In genomic region chr21:33355355-33355754, GRCh38 we compare ENCODE assay signal across 17 cellular contexts. TPM values are rescaled to one million over a fixed set of nuclear protein-coding genes. Genes with fewer than 3 reads are reported as not detected.
DNase-seq lines count a peak whose midpoint lies in the region; ATAC-seq, FAIRE-seq and TF ChIP-seq lines count a peak whose summit lies in the region.
"Had no signal": no experiment of that assay in that cellular context is flagged by ENCODE, and none has a peak within 500 bp of the region (broad histone marks: within the 10 kb centered on the region; RNA-seq: fewer than 3 reads in every experiment).

No MANE protein-coding gene starts in this region.

- peaks cover 2% of the 10 kb centered on the region for H3K9me1 ChIP-seq in endothelial cell of umbilical vein (replicated peaks; ENCODE audit: control insufficient read depth, extremely low read depth, insufficient read depth, low read length)

- CTCF ChIA-PET in HepG2 (lab: Yijun Ruan, JAX; ENCODE audit: low intra/inter-chr PET ratio, low total read pairs) = no interaction called here
- CTCF ChIA-PET in endothelial cell of umbilical vein (lab: Charles Lee) = interaction anchor here (1.0 to 1.9 kb wide), 3 partner anchors 30 to 158 kb away, joined by 3 to 6 read pairs (median 6); partner anchors contain the start of gene IFNAR1

- no peaks in the 10 kb centered on the region for H3K27me3 ChIP-seq in right lobe of liver
- H3K27me3 ChIP-seq in HepG2 (ENCODE audit: control insufficient read depth in 1 of 2, insufficient read depth in 2 of 2, low read length in 2 of 2) = no peaks in the 10 kb centered on the region
- H3K27me3 ChIP-seq in endothelial cell of umbilical vein (ENCODE audit: control insufficient read depth in 2 of 2, insufficient read depth in 2 of 2, low read length in 2 of 2) = no peaks in the 10 kb centered on the region
- H3K27me3 ChIP-seq: hepatocyte, sigmoid colon, testis had no signal

- TF ChIP-seq POLR2A in right lobe of liver (IDR thresholded peaks at IDR 0.05) (no peak), HepG2 (IDR thresholded peaks at IDR 0.05; ENCODE audit: insufficient read depth in 1 of 2, low read depth in 2 of 2, low read length in 2 of 2) (no peak), endothelial cell of umbilical vein (IDR thresholded peaks at IDR 0.05; ENCODE audit: low read depth, low read length) (no peak)

- 47% methylated on average over 4 of the region's 6 CpGs for WGBS in right lobe of liver (ENCODE audit: insufficient coverage, low coverage, low lambda C conversion rate, missing lambda C conversion rate)
- 93% methylated on average over 6 of the region's 6 CpGs for WGBS in HepG2 (ENCODE audit: low lambda C conversion rate)

- TF ChIP-seq RAD21 in HepG2 (CRISPR knock-in tag; IDR thresholded peaks at IDR 0.05) = no peak

- FAIRE-seq in HepG2 (lab: Jason Lieb, UNC) (no peak), endothelial cell of umbilical vein (lab: Jason Lieb, UNC) (no peak)
- FAIRE-seq: kidney had no signal

- BruUV-seq in HepG2 (replicated peaks; lab: Mats Ljungman, UMichigan) (no TSS peak), endothelial cell of umbilical vein (replicated peaks; lab: Mats Ljungman, UMichigan) (TSS peak; percentile 28)

- dilution Hi-C loops in endothelial cell of umbilical vein (cut with MboI; ENCODE audit: extremely low pct_ligation_motif_present, low sequenced_read_pairs) = no loop called here

- H3K4me3 ChIP-seq in right lobe of liver (no peak overlapping the region), HepG2 (replicated peaks in 1 of 3; ENCODE audit: insufficient read depth in 1 of 3, low read depth in 2 of 3, low read length in 3 of 3) (no peak overlapping the region), endothelial cell of umbilical vein (replicated peaks in 1 of 3; ENCODE audit: insufficient read depth in 1 of 3, low read depth in 1 of 3, low read length in 3 of 3) (no peak overlapping the region)
- H3K4me3 ChIP-seq: hepatocyte, sigmoid colon, testis had no signal

- no peak overlapping the region for H3K4me3 Mint-ChIP-seq in T-helper 17 cell

- H3K79me2 ChIP-seq in HepG2 (ENCODE audit: insufficient read depth, low read length) (no peaks in the 10 kb centered on the region), endothelial cell of umbilical vein (ENCODE audit: control insufficient read depth, insufficient read depth, low read length) (no peaks in the 10 kb centered on the region)
- H3K79me2 ChIP-seq: hepatocyte had no signal

- intact Hi-C loops in right lobe of liver (cut with DNase I) (no loop called here), HepG2 (cut with micrococcal nuclease; ENCODE audit: unreplicated experiment) (no loop called here), endothelial cell of umbilical vein (cut with micrococcal nuclease) (no loop called here)

- H3K27ac ChIP-seq in right lobe of liver (no peak overlapping the region), HepG2 (ENCODE audit: extremely low read length, insufficient read depth, low read length) (no peak overlapping the region), endothelial cell of umbilical vein (ENCODE audit: insufficient read depth, low read depth, low read length) (no peak overlapping the region)
- H3K27ac ChIP-seq: hepatocyte, sigmoid colon, testis had no signal

- H3K36me3 Mint-ChIP-seq in T-helper 17 cell (ENCODE audit: low read depth) = peaks cover 2% of the 10 kb centered on the region

- POLR2A ChIA-PET in HepG2 (lab: Yijun Ruan, JAX) (no interaction called here), endothelial cell of umbilical vein (lab: Charles Lee) (no interaction called here)

- peaks cover 12% of the 10 kb centered on the region for H3K4me1 Mint-ChIP-seq in T-helper 17 cell

- no peak for TF ChIP-seq EP300 in HepG2 (IDR thresholded peaks at IDR 0.05; ENCODE audit: low read depth in 2 of 2, low read length in 2 of 2)
- TF ChIP-seq EP300 in HepG2 (CRISPR knock-in tag; IDR thresholded peaks at IDR 0.05; ENCODE audit: borderline replicate concordance) = no peak

- H3K9ac ChIP-seq in HepG2 (ENCODE audit: insufficient read depth, low read depth, low read length) (no peak overlapping the region), endothelial cell of umbilical vein (replicated peaks; ENCODE audit: extremely low read depth, insufficient read depth, low read length) (no peak overlapping the region)

- in situ Hi-C loops in HepG2 (cut with HindIII; ENCODE audit: extremely low pct_ligation_motif_present, low pct_unique_long_range_greater_than_20kb) = no loop called here

- TF ChIP-seq CTCF in right lobe of liver (IDR thresholded peaks at IDR 0.05) = no peak
- TF ChIP-seq CTCF in HepG2 (CRISPR knock-in tag; IDR thresholded peaks at IDR 0.05) = no peak
- TF ChIP-seq CTCF in endothelial cell of umbilical vein (IDR thresholded peaks at IDR 0.05; ENCODE audit: extremely low read depth in 1 of 2, insufficient read depth in 1 of 2, low read depth in 1 of 2, low read length in 2 of 2) = no peak

- H3K9me3 ChIP-seq in right lobe of liver (no peaks in the 10 kb centered on the region), HepG2 (ENCODE audit: low read length) (no peaks in the 10 kb centered on the region), T-helper 17 cell (ENCODE audit: control insufficient read depth, low read length, poor library complexity, severe bottlenecking) (no peaks in the 10 kb centered on the region), endothelial cell of umbilical vein (replicated peaks; ENCODE audit: control insufficient read depth, insufficient read depth, low read length) (no peaks in the 10 kb centered on the region)
- H3K9me3 ChIP-seq: sigmoid colon, testis had no signal

- no peaks in the 10 kb centered on the region for H3K27me3 Mint-ChIP-seq in T-helper 17 cell

- no peak overlapping the region for H2AFZ ChIP-seq in HepG2 (ENCODE audit: low read length)
- no peak overlapping the region for H2AFZ ChIP-seq in endothelial cell of umbilical vein (ENCODE audit: low read depth, low read length)
- H2AFZ ChIP-seq: hepatocyte had no signal

- DNase-seq in right lobe of liver (no peak), HepG2 (ENCODE audit: low spot score) (no peak), T-helper 17 cell (no peak), endothelial cell of umbilical vein (ENCODE audit: low read depth, low spot score) (peak; percentile 20), activated gamma-delta T cell treated with Interleukin-2 at 50 U/mL for 16 hours (no peak), NK-92 (lab: John Stamatoyannopoulos, UW; ENCODE audit: unreplicated experiment) (no peak)
- DNase-seq: activated effector memory CD4-positive, alpha-beta T cell treated with anti-CD3 and anti-CD28 coated beads, Interleukin-2, amount 50 U/mL, for 16 hours; AML-193; DMS53; kidney; NCI-H187; NCI-H446; SIG-M5; sigmoid colon; testis had no signal

- peaks cover 3 to 28% (median 13%) of the 10 kb centered on the region in 4 donors for H3K36me3 ChIP-seq in right lobe of liver
- peaks cover 3 to 15% of the 10 kb centered on the region in 2 experiments; a peak in 2 of 5 replicates for H3K36me3 ChIP-seq in HepG2 (replicated peaks in 1 of 2; ENCODE audit: control insufficient read depth in 1 of 2, insufficient read depth in 2 of 2, low read length in 2 of 2)
- H3K36me3 ChIP-seq in endothelial cell of umbilical vein (ENCODE audit: control insufficient read depth in 2 of 2, extremely low read depth in 1 of 2, insufficient read depth in 2 of 2, low read length in 2 of 2) = peaks cover 2 to 11% of the 10 kb centered on the region in 2 experiments

- no peaks in the 10 kb centered on the region for H4K20me1 ChIP-seq in HepG2 (ENCODE audit: insufficient read depth, low read length)
- H4K20me1 ChIP-seq in endothelial cell of umbilical vein (replicated peaks; ENCODE audit: control insufficient read depth, extremely low read depth, insufficient read depth, low read length) = no peaks in the 10 kb centered on the region

- H3K27ac Mint-ChIP-seq in T-helper 17 cell = peak overlapping the region; percentile 61

- H3K4me2 ChIP-seq in HepG2 (ENCODE audit: low read depth, low read length) (no peak overlapping the region), endothelial cell of umbilical vein (ENCODE audit: insufficient read depth, low read length) (no peak overlapping the region)
- H3K4me2 ChIP-seq: hepatocyte had no signal

- H3K4me1 ChIP-seq in right lobe of liver = peaks cover 0 to under 1% (median 0%) of the 10 kb centered on the region in 4 donors
- peaks cover 9% of the 10 kb centered on the region; the same call in 1 of the 2 replicates for H3K4me1 ChIP-seq in HepG2 (ENCODE audit: insufficient read depth, low read length)
- peaks cover 3% of the 10 kb centered on the region for H3K4me1 ChIP-seq in endothelial cell of umbilical vein (ENCODE audit: control insufficient read depth, extremely low read depth, insufficient read depth, low read length)
- H3K4me1 ChIP-seq: sigmoid colon, testis had no signal

- ATAC-seq in right lobe of liver (peak in 3 of 4 donors; percentile 24 to 30 (median 30)), HepG2 (no peak), T-helper 17 cell (no peak), HG02588 (IDR thresholded peaks at IDR 0.05; ENCODE audit: unreplicated experiment) (no peak)

RNA-seq across cellular contexts. Expression of gene IFNAR1, which starts 30.6 kb away (rescaled TPM):
- 10 to 100 TPM; 31.6 to 68.2 (median 48.6) TPM for total RNA-seq in right lobe of liver
- 9.3 and 11.2 TPM in 2 replicates for total RNA-seq in HepG2 (2016; rRNA removed; fragmentation: Illumina TruSeq; extraction: Trizol)
- total RNA-seq in HepG2 (2016; cell fraction: cytosol; rRNA removed; fragmentation: Illumina TruSeq; extraction: Trizol; ENCODE audit: low read depth) = 1.5 and 1.9 TPM in 2 replicates
- 9.5 and 10.0 TPM in 2 replicates for total RNA-seq in HepG2 (2016; cell fraction: insoluble cytoplasmic fraction; rRNA removed; fragmentation: Illumina TruSeq; extraction: Trizol)
- total RNA-seq in HepG2 (2016; cell fraction: membrane; rRNA removed; fragmentation: Illumina TruSeq; extraction: Trizol) = 7.9 and 9.1 TPM in 2 replicates
- 13.0 and 14.3 TPM in 2 replicates for total RNA-seq in HepG2 (2016; cell fraction: nucleus; rRNA removed; fragmentation: Illumina TruSeq; extraction: Trizol)
- 6.7 and 6.9 TPM in 2 replicates for polyA plus RNA-seq in HepG2 (2011; rRNA removed)
- 4.7 and 8.7 TPM in 2 replicates for polyA plus RNA-seq in HepG2 (2011; cell fraction: cytosol; rRNA removed)
- 2.7 and 2.9 TPM in 2 replicates for polyA plus RNA-seq in HepG2 (2011; cell fraction: nucleus; rRNA removed)
- polyA plus RNA-seq in HepG2 (2012) = 17.0 and 23.0 TPM in 2 replicates
- 7.3 and 7.9 TPM in 2 replicates for polyA plus RNA-seq in HepG2 (2016; cell fraction: cytosol; fragmentation: Illumina TruSeq; extraction: Trizol; ENCODE audit: low read depth)
- 12.1 and 14.2 TPM in 2 replicates for polyA plus RNA-seq in HepG2 (2016; cell fraction: insoluble cytoplasmic fraction; fragmentation: Illumina TruSeq; extraction: Trizol; ENCODE audit: low read depth)
- polyA plus RNA-seq in HepG2 (2016; cell fraction: membrane; fragmentation: Illumina TruSeq; extraction: Trizol; ENCODE audit: low read depth) = 9.1 and 10.7 TPM in 2 replicates
- polyA plus RNA-seq in HepG2 (2016; cell fraction: nucleus; fragmentation: Illumina TruSeq; extraction: Trizol; ENCODE audit: insufficient read depth, low read depth) = 14.6 and 15.2 TPM in 2 replicates
- 15.8 and 22.3 TPM in 2 replicates for polyA minus RNA-seq in HepG2 (2011; rRNA and poly(A)+ RNA removed; ENCODE audit: low replicate concordance)
- polyA minus RNA-seq in HepG2 (2011; cell fraction: cytosol; rRNA and poly(A)+ RNA removed) = 14.0 and 18.3 TPM in 2 replicates
- 17.0 and 22.1 TPM in 2 replicates for polyA minus RNA-seq in HepG2 (2011; cell fraction: nucleus; rRNA and poly(A)+ RNA removed)
- total RNA-seq in T-helper 17 cell = 10 to 100 TPM; 16.6 to 27.6 TPM
- 44.6 and 47.8 TPM in 2 replicates for total RNA-seq in endothelial cell of umbilical vein
- polyA plus RNA-seq in endothelial cell of umbilical vein = 7.1 and 16.2 TPM in 2 replicates
- 11.2 and 12.4 TPM in 2 replicates for polyA plus RNA-seq in endothelial cell of umbilical vein (2011; cell fraction: cytosol; rRNA removed)
- 5.2 and 6.0 TPM in 2 replicates for polyA plus RNA-seq in endothelial cell of umbilical vein (2011; cell fraction: nucleus; rRNA removed)
- 29.5 and 38.8 TPM in 2 replicates for polyA plus RNA-seq in endothelial cell of umbilical vein (2012)
- 15.3 and 16.2 TPM in 2 replicates for polyA minus RNA-seq in endothelial cell of umbilical vein
- polyA minus RNA-seq in endothelial cell of umbilical vein (2011; cell fraction: cytosol; rRNA and poly(A)+ RNA removed) = 16.2 TPM
- polyA minus RNA-seq in endothelial cell of umbilical vein (2011; cell fraction: nucleus; rRNA and poly(A)+ RNA removed) = 8.9 and 10.4 TPM in 2 replicates

RNA-seq across cellular contexts. Expression of gene IFNGR2, which starts 47.9 kb away (rescaled TPM):
- 10 to 100 TPM; 16.0 to 39.1 (median 27.8) TPM for total RNA-seq in right lobe of liver
- 50.3 and 61.3 TPM in 2 replicates for total RNA-seq in HepG2 (2016; rRNA removed; fragmentation: Illumina TruSeq; extraction: Trizol)
- 140 and 148 TPM in 2 replicates for total RNA-seq in HepG2 (2016; cell fraction: cytosol; rRNA removed; fragmentation: Illumina TruSeq; extraction: Trizol; ENCODE audit: low read depth)
- 49.5 and 63.1 TPM in 2 replicates for total RNA-seq in HepG2 (2016; cell fraction: insoluble cytoplasmic fraction; rRNA removed; fragmentation: Illumina TruSeq; extraction: Trizol)
- total RNA-seq in HepG2 (2016; cell fraction: membrane; rRNA removed; fragmentation: Illumina TruSeq; extraction: Trizol) = 200 and 205 TPM in 2 replicates
- total RNA-seq in HepG2 (2016; cell fraction: nucleus; rRNA removed; fragmentation: Illumina TruSeq; extraction: Trizol) = 31.5 and 38.1 TPM in 2 replicates
- 107 and 117 TPM in 2 replicates for polyA plus RNA-seq in HepG2 (2011; rRNA removed)
- polyA plus RNA-seq in HepG2 (2011; cell fraction: cytosol; rRNA removed) = 81.1 and 96.5 TPM in 2 replicates
- 29.9 and 35.2 TPM in 2 replicates for polyA plus RNA-seq in HepG2 (2011; cell fraction: nucleus; rRNA removed)
- 58.6 and 61.4 TPM in 2 replicates for polyA plus RNA-seq in HepG2 (2012)
- polyA plus RNA-seq in HepG2 (2016; cell fraction: cytosol; fragmentation: Illumina TruSeq; extraction: Trizol; ENCODE audit: low read depth) = 168 and 186 TPM in 2 replicates
- polyA plus RNA-seq in HepG2 (2016; cell fraction: insoluble cytoplasmic fraction; fragmentation: Illumina TruSeq; extraction: Trizol; ENCODE audit: low read depth) = 61.0 and 68.1 TPM in 2 replicates
- 212 and 216 TPM in 2 replicates for polyA plus RNA-seq in HepG2 (2016; cell fraction: membrane; fragmentation: Illumina TruSeq; extraction: Trizol; ENCODE audit: low read depth)
- polyA plus RNA-seq in HepG2 (2016; cell fraction: nucleus; fragmentation: Illumina TruSeq; extraction: Trizol; ENCODE audit: insufficient read depth, low read depth) = 64.8 and 65.1 TPM in 2 replicates
- 86.4 and 152 TPM in 2 replicates for polyA minus RNA-seq in HepG2 (2011; rRNA and poly(A)+ RNA removed; ENCODE audit: low replicate concordance)
- 57.1 and 57.5 TPM in 2 replicates for polyA minus RNA-seq in HepG2 (2011; cell fraction: cytosol; rRNA and poly(A)+ RNA removed)
- 23.6 and 27.8 TPM in 2 replicates for polyA minus RNA-seq in HepG2 (2011; cell fraction: nucleus; rRNA and poly(A)+ RNA removed)
- 10 to 100 TPM; 17.9 to 18.7 TPM for total RNA-seq in T-helper 17 cell
- 46.1 and 47.3 TPM in 2 replicates for total RNA-seq in endothelial cell of umbilical vein
- 44.2 and 55.3 TPM in 2 replicates for polyA plus RNA-seq in endothelial cell of umbilical vein
- polyA plus RNA-seq in endothelial cell of umbilical vein (2011; cell fraction: cytosol; rRNA removed) = 51.0 and 58.8 TPM in 2 replicates
- 24.2 and 29.2 TPM in 2 replicates for polyA plus RNA-seq in endothelial cell of umbilical vein (2011; cell fraction: nucleus; rRNA removed)
- 62.2 and 72.5 TPM in 2 replicates for polyA plus RNA-seq in endothelial cell of umbilical vein (2012)
- 61.8 and 65.3 TPM in 2 replicates for polyA minus RNA-seq in endothelial cell of umbilical vein
- 29.3 TPM for polyA minus RNA-seq in endothelial cell of umbilical vein (2011; cell fraction: cytosol; rRNA and poly(A)+ RNA removed)
- 12.1 and 15.9 TPM in 2 replicates for polyA minus RNA-seq in endothelial cell of umbilical vein (2011; cell fraction: nucleus; rRNA and poly(A)+ RNA removed)

Comparison
In these comparisons a context has a peak if more than half of its experiments do, and no peak if none do; other contexts are left out.
1. ATAC-seq: peak in right lobe of liver (3 of 4); none in HepG2 (single experiment), T-helper 17 cell (single experiment) and HG02588 (single experiment).